Comparison of ENCODE assay signal across 22 cellular contexts in genomic region chr3:154708554-154708953, GRCh38.
DNase-seq lines count a peak whose midpoint lies in the region; ATAC-seq, FAIRE-seq and TF ChIP-seq lines count a peak whose summit lies in the region.
"Had no signal": no experiment of that assay in that cellular context is flagged by ENCODE, and none has a peak within 500 bp of the region (broad histone marks: within the 10 kb centered on the region; RNA-seq: fewer than 3 reads in every experiment).

No MANE protein-coding gene starts in this region.

- H4K20me1 ChIP-seq in IMR-90 (ENCODE audit: insufficient read depth, low read length) (no peaks in the 10 kb centered on the region), H1 (replicated peaks in 1 of 2; ENCODE audit: control insufficient read depth in 1 of 2, insufficient read depth in 2 of 2, low read length in 2 of 2) (no peaks in the 10 kb centered on the region)
- H4K20me1 ChIP-seq: BLaER1 treated with 17β-estradiol and CSF1 and Interleukin-3, amounts not matched to agents 10 nM and 100 nM had no signal

- H2AK9ac ChIP-seq in IMR-90 (replicated peaks; ENCODE audit: low read depth, low read length, poor library complexity) = no peak overlapping the region

- no peak for TF ChIP-seq EP300 in A549 (IDR thresholded peaks at IDR 0.05)
- no peak for TF ChIP-seq EP300 in H1 (IDR thresholded peaks at IDR 0.05; ENCODE audit: borderline replicate concordance in 1 of 2, low read depth in 2 of 2, low read length in 2 of 2)

- H3K4me3 ChIP-seq in A549 (no peak overlapping the region), IMR-90 (ENCODE audit: insufficient read depth, low read depth, low read length) (no peak overlapping the region), H1 (ENCODE audit: extremely low read depth in 1 of 4, insufficient read depth in 2 of 4, low read depth in 3 of 4, low read length in 4 of 4) (no peak overlapping the region)
- H3K4me3 ChIP-seq: BLaER1 treated with 17β-estradiol and CSF1 and Interleukin-3, amounts not matched to agents 10 nM and 100 nM; GM12878 had no signal

- POLR2A ChIA-PET in A549 (lab: Yijun Ruan, JAX) = no interaction called here
- POLR2A ChIA-PET in IMR-90 (lab: Charles Lee; ENCODE audit: unreplicated experiment) = no interaction called here
- POLR2A ChIA-PET in H1 (lab: Charles Lee; ENCODE audit: partially characterized antibody) = no interaction called here

- no peak overlapping the region for H3K9ac ChIP-seq in IMR-90 (ENCODE audit: low read depth, low read length)
- no peak overlapping the region for H3K9ac ChIP-seq in H1 (replicated peaks in 1 of 4; ENCODE audit: extremely low read depth in 1 of 4, low read depth in 3 of 4, low read length in 3 of 4)
- H3K9ac ChIP-seq: BLaER1 treated with 17β-estradiol and CSF1 and Interleukin-3, amounts not matched to agents 10 nM and 100 nM had no signal

- H4K91ac ChIP-seq in IMR-90 (ENCODE audit: insufficient read depth, low read depth, low read length) (no peak overlapping the region), H1 (replicated peaks; ENCODE audit: insufficient read length, low read length) (no peak overlapping the region)

- H3K56ac ChIP-seq in IMR-90 (ENCODE audit: extremely low read depth, insufficient read depth, low read length) (no peak overlapping the region), H1 (replicated peaks; ENCODE audit: insufficient read length, low read depth, low read length) (no peak overlapping the region)

- H2BK12ac ChIP-seq in H1 (ENCODE audit: low read depth, low read length) = no peak overlapping the region

- BruUV-seq in IMR-90 (replicated peaks; lab: Mats Ljungman, UMichigan) = no TSS peak

- H3K4me2 ChIP-seq in A549 (no peak overlapping the region), IMR-90 (ENCODE audit: low read depth, low read length) (no peak overlapping the region), H1 (ENCODE audit: insufficient read depth in 1 of 2, low read depth in 2 of 2, low read length in 2 of 2) (no peak overlapping the region)
- H3K4me2 ChIP-seq: BLaER1 treated with 17β-estradiol and CSF1 and Interleukin-3, amounts not matched to agents 10 nM and 100 nM had no signal

- H2AFZ ChIP-seq in IMR-90 (replicated peaks; ENCODE audit: low read length, poor library complexity) (no peak overlapping the region), H1 (ENCODE audit: low read length) (no peak overlapping the region)

- H3K79me2 ChIP-seq in H1 (ENCODE audit: control insufficient read depth in 1 of 2, insufficient read depth in 2 of 2, low read length in 2 of 2) = no peaks in the 10 kb centered on the region

- H2BK15ac ChIP-seq in IMR-90 (ENCODE audit: low read depth, low read length) (no peak overlapping the region), H1 (ENCODE audit: low read length) (no peak overlapping the region)

- no peaks in the 10 kb centered on the region for H3K9me1 ChIP-seq in IMR-90 (ENCODE audit: insufficient read depth, low read length)

- H3K36me3 ChIP-seq in IMR-90 (ENCODE audit: control insufficient read depth, insufficient read depth, low read length) (no peaks in the 10 kb centered on the region), H1 (ENCODE audit: control insufficient read depth in 2 of 4, insufficient read depth in 4 of 4, low read length in 3 of 4) (no peaks in the 10 kb centered on the region)
- H3K36me3 ChIP-seq: BLaER1 treated with 17β-estradiol and CSF1 and Interleukin-3, amounts not matched to agents 10 nM and 100 nM had no signal

- no peak for ATAC-seq in A549
- no peak for ATAC-seq in IMR-90 (ENCODE audit: low read depth)
- no peak for ATAC-seq in HG03565 (IDR thresholded peaks at IDR 0.05; ENCODE audit: unreplicated experiment)
- no peak for ATAC-seq in GM18861 (IDR thresholded peaks at IDR 0.05; ENCODE audit: unreplicated experiment)
- ATAC-seq: CD8-positive, alpha-beta T cell; GM12878 had no signal

- no peaks in the 10 kb centered on the region for H3K23me2 ChIP-seq in H1 (ENCODE audit: low read depth, low read length)

- no peaks in the 10 kb centered on the region for H3K9me3 ChIP-seq in A549
- H3K9me3 ChIP-seq in IMR-90 (ENCODE audit: control insufficient read depth, insufficient read depth, low read length) = no peaks in the 10 kb centered on the region
- H3K9me3 ChIP-seq in H1 (ENCODE audit: insufficient read depth in 2 of 2, low read depth in 1 of 2, low read length in 1 of 2) = no peaks in the 10 kb centered on the region
- H3K9me3 ChIP-seq: BLaER1 treated with 17β-estradiol and CSF1 and Interleukin-3, amounts not matched to agents 10 nM and 100 nM; Caco-2 had no signal

- H3K23ac ChIP-seq in IMR-90 (ENCODE audit: low read depth, low read length) = no peak overlapping the region
- no peak overlapping the region for H3K23ac ChIP-seq in H1 (ENCODE audit: insufficient read length)

- dilution Hi-C loops in IMR-90 (cut with HindIII; ENCODE audit: low sequenced_read_pairs, unreplicated experiment) = no loop called here

- in situ Hi-C loops in IMR-90 (cut with MboI; ENCODE audit: low sequenced_read_pairs) = no loop called here

- H4K8ac ChIP-seq in IMR-90 (ENCODE audit: low read depth in 2 of 2, low read length in 2 of 2) (no peak overlapping the region), H1 (ENCODE audit: extremely low read depth, insufficient read depth, low read length) (no peak overlapping the region)

- WGBS in A549 (ENCODE audit: missing lambda C conversion rate) = 0% methylated on average over 1 of the region's 1 CpG
- WGBS in IMR-90 (ENCODE audit: extremely low coverage in 2 of 2, insufficient read length in 1 of 2), 2 experiments = no CpG with 5 or more reads among the region's 1 CpG
- 94% methylated on average over 1 of the region's 1 CpG; no CpG with 5 or more reads in 1 of the 2 experiments for WGBS in H1 (ENCODE audit: extremely low coverage in 1 of 2, insufficient coverage in 1 of 2, insufficient read length in 1 of 2, insufficient replicate concordance in 2 of 2, low coverage in 1 of 2, low lambda C conversion rate in 2 of 2, missing lambda C conversion rate in 1 of 2), 2 experiments

- H3K27me3 ChIP-seq in IMR-90 (ENCODE audit: control insufficient read depth, insufficient read depth, low read length) (no peaks in the 10 kb centered on the region), H1 (replicated peaks in 1 of 4; ENCODE audit: control insufficient read depth in 3 of 4, extremely low read depth in 1 of 4, insufficient read depth in 3 of 4, low read length in 3 of 4) (no peaks in the 10 kb centered on the region)
- H3K27me3 ChIP-seq: BLaER1 treated with 17β-estradiol and CSF1 and Interleukin-3, amounts not matched to agents 10 nM and 100 nM had no signal

- H3K4ac ChIP-seq in IMR-90 (ENCODE audit: low read depth, low read length) = no peak overlapping the region
- no peak overlapping the region for H3K4ac ChIP-seq in H1 (replicated peaks; ENCODE audit: insufficient read length, low read depth, low read length)

- H4K5ac ChIP-seq in IMR-90 (ENCODE audit: low read depth, low read length) = no peak overlapping the region
- no peak overlapping the region for H4K5ac ChIP-seq in H1 (ENCODE audit: insufficient read length, low read depth, low read length)

- DNase-seq in A549 (ENCODE audit: low read depth in 1 of 2, low spot score in 1 of 2) = no peak
- no peak for DNase-seq in IMR-90
- no peak for DNase-seq in H1 (ENCODE audit: low read depth in 1 of 2, low spot score in 2 of 2)
- DNase-seq: 8988T; AML-193; Caco-2; Calu3; CD4-positive, alpha-beta T cell; CD8-positive, alpha-beta T cell; DMS79; DND-41; EL; GDM1 had no signal

- H3K27ac ChIP-seq in A549 (no peak overlapping the region), IMR-90 (ENCODE audit: insufficient read depth, low read length) (no peak overlapping the region), H1 (ENCODE audit: low read depth, low read length) (no peak overlapping the region)
- H3K27ac ChIP-seq: BLaER1 treated with 17β-estradiol and CSF1 and Interleukin-3, amounts not matched to agents 10 nM and 100 nM; C4-2B had no signal

- TF ChIP-seq CTCF in A549 (IDR thresholded peaks at IDR 0.05) (no peak), IMR-90 (conservative IDR thresholded peaks at IDR 0.05; ENCODE audit: low read depth, low read length) (no peak), H1 (IDR thresholded peaks at IDR 0.05; ENCODE audit: control extremely low read depth in 1 of 3, insufficient read depth in 1 of 3, low read depth in 1 of 3, low read length in 3 of 3) (no peak)

- TF ChIP-seq POLR2A in A549 (IDR thresholded peaks at IDR 0.05; ENCODE audit: low read length) (no peak), IMR-90 (IDR thresholded peaks at IDR 0.05; ENCODE audit: low read depth, low read length) (no peak), H1 (IDR thresholded peaks at IDR 0.05; ENCODE audit: control extremely low read depth in 1 of 2, low read depth in 2 of 2, low read length in 2 of 2) (no peak)

- H3K18ac ChIP-seq in IMR-90 (ENCODE audit: low read depth, low read length) = no peak overlapping the region
- H3K18ac ChIP-seq in H1 (ENCODE audit: extremely low read depth, low read length) = no peak overlapping the region

- H2AK5ac ChIP-seq in IMR-90 (ENCODE audit: low read depth, low read length) (no peak overlapping the region), H1 (ENCODE audit: low read depth, low read length) (no peak overlapping the region)

- H3K79me1 ChIP-seq in IMR-90 (ENCODE audit: low read depth in 1 of 2, low read length in 2 of 2) = no peaks in the 10 kb centered on the region
- no peaks in the 10 kb centered on the region for H3K79me1 ChIP-seq in H1 (ENCODE audit: low read depth, low read length)

- no peak for FAIRE-seq in A549 (lab: Jason Lieb, UNC)
- no peak for FAIRE-seq in H1 (lab: Jason Lieb, UNC)
- FAIRE-seq: A204.1, GM12878, GM12892, GM18507, GM19239 had no signal

- H2BK5ac ChIP-seq in IMR-90 (ENCODE audit: low read depth, low read length, poor library complexity, severe bottlenecking) (no peak overlapping the region), H1 (ENCODE audit: low read depth, low read length) (no peak overlapping the region)

- no peak overlapping the region for H2BK120ac ChIP-seq in IMR-90 (ENCODE audit: low read depth, low read length)
- H2BK120ac ChIP-seq in H1 (replicated peaks; ENCODE audit: low read depth, low read length) = no peak overlapping the region

- H3K14ac ChIP-seq in IMR-90 (replicated peaks; ENCODE audit: low read depth, low read length) = no peak overlapping the region
- no peak overlapping the region for H3K14ac ChIP-seq in H1 (ENCODE audit: insufficient read length)

- intact Hi-C loops in IMR-90 (cut with micrococcal nuclease) = no loop called here

- H2BK20ac ChIP-seq in IMR-90 (ENCODE audit: low read depth, low read length) = no peak overlapping the region
- no peak overlapping the region for H2BK20ac ChIP-seq in H1 (ENCODE audit: low read length)

- TF ChIP-seq RAD21 in A549 (conservative IDR thresholded peaks at IDR 0.05 in 1 of 2, IDR thresholded peaks at IDR 0.05 in 1 of 2) (no peak), IMR-90 (IDR thresholded peaks at IDR 0.05; ENCODE audit: low read length) (no peak), H1 (IDR thresholded peaks at IDR 0.05 in 1 of 2, conservative IDR thresholded peaks at IDR 0.05 in 1 of 2; ENCODE audit: low read depth in 2 of 2, low read length in 2 of 2) (no peak)

- H3K4me1 ChIP-seq in A549 (no peaks in the 10 kb centered on the region), IMR-90 (ENCODE audit: control insufficient read depth, insufficient read depth, low read length) (no peaks in the 10 kb centered on the region), H1 (replicated peaks in 1 of 4; ENCODE audit: control insufficient read depth in 3 of 4, insufficient read depth in 4 of 4, low read length in 3 of 4) (no peaks in the 10 kb centered on the region; a peak in 1 of 7 replicates)
- H3K4me1 ChIP-seq: BLaER1 treated with 17β-estradiol and CSF1 and Interleukin-3, amounts not matched to agents 10 nM and 100 nM had no signal

- CTCF ChIA-PET in A549 (lab: Yijun Ruan, JAX) = no interaction called here
- CTCF ChIA-PET in IMR-90 (lab: Yijun Ruan, JAX) = no interaction called here
- CTCF ChIA-PET in H1 (lab: Charles Lee; ENCODE audit: partially characterized antibody) = no interaction called here

Comparison
In these comparisons a context has a peak if more than half of its experiments do, and no peak if none do; other contexts are left out.
1. Of the 18 proteins assayed by ChIP-seq in both H1 and A549: peak only in H1: none; only in A549: none; in both: MAFK; in neither: 17.